15 cellular contexts compared by ENCODE assay signal in the genomic region with DNA sequence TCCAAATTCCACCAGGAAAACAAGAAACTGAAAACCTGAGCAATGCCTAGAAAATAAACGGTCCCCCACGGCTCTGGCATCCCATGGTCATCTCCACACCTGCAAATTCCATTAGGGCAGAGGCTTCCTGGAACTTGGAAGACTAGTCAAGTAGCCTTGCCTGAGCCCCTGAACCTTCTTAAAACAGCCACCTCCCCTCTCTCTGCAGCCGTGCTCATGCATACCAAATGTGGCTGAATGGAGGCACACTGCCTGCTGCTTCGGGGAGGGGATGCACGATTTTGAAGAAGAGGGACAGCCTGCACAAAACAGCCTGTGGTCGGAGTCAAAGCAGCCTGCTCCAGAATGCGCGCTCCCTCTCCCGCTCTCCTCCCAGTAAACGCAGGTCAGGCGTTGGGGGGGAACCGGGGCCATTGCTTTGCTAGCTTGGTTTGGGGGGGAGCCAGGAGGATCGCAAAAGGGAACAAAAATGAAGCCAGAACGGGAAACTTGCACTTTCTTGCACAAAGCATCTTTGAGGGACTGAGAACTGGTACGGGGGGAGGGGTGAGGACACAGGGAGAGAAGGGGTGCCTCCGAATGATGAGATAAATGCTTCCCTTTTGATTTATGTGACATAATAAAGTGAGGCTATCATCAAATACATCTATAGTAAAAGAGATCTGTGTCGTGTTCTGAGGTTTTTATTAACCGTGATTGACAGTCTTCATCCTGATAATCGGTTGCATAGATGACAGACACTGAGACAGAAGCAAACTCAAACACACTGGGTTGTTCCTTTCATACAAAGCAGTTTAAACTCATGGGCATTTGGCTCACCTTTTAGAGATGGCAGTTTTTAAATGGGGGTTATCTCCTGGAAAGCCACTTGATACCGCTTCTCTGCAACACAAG. TPM values are rescaled to one million over a fixed set of nuclear protein-coding genes. Genes with fewer than 3 reads are reported as not detected.
DNase-seq lines count a peak whose midpoint lies in the region; TF ChIP-seq lines count a peak whose summit lies in the region.
"Had no signal": no experiment of that assay in that cellular context is flagged by ENCODE, and none has a peak within 500 bp of the region (broad histone marks: within the 10 kb centered on the region; RNA-seq: fewer than 3 reads in every experiment).

A gene (minus strand): TSS at position 347 of the 894 bp plus-strand sequence. CDS start 267 bp downstream, at position 80.

- H3K9me3 Mint-ChIP-seq in brain = no peaks in the 10 kb centered on the region

- no peaks in the 10 kb centered on the region for H3K79me2 ChIP-seq in trophoblast cell (ENCODE audit: control insufficient read depth, insufficient read depth, low read length, poor library complexity)

- H2BK12ac ChIP-seq in trophoblast cell (ENCODE audit: low read length) = peak within 1 kb of the TSS; percentile 76

- H3K4me2 ChIP-seq in trophoblast cell (ENCODE audit: low read length) = peak within 1 kb of the TSS; percentile 48

- no peak within 1 kb of the TSS for H3K23ac ChIP-seq in trophoblast cell (ENCODE audit: low read length)

- H3K4me1 Mint-ChIP-seq in brain = peaks cover 39% of the 10 kb centered on the region
- H3K4me1 Mint-ChIP-seq: stimulated activated memory B cell treated with anti-CD40 and anti-IgM and Interleukin-4, amounts not matched to agents 10 μg/mL and 1 μg/mL and 100 μg/mL, for 72 hours had no signal

- H3K4me3 Mint-ChIP-seq in brain = peak within 1 kb of the TSS; percentile 82 to 96 (median 89)
- H3K4me3 Mint-ChIP-seq: effector memory CD8-positive, alpha-beta T cell; stimulated activated memory B cell treated with anti-CD40 and anti-IgM and Interleukin-4, amounts not matched to agents 10 μg/mL and 1 μg/mL and 100 μg/mL, for 72 hours had no signal

- peak within 1 kb of the TSS; percentile 73 for H4K91ac ChIP-seq in trophoblast cell (ENCODE audit: low read depth, low read length)

- no peak within 1 kb of the TSS for H2AK5ac ChIP-seq in trophoblast cell (ENCODE audit: low read length)

- peaks cover 2% of the 10 kb centered on the region for H3K79me1 ChIP-seq in trophoblast cell (ENCODE audit: low read length)

- TF ChIP-seq CTCF in brain (conservative IDR thresholded peaks at IDR 0.05) = no peak
- TF ChIP-seq CTCF in BE2C (IDR thresholded peaks at IDR 0.05; ENCODE audit: low read depth, low read length) = no peak

- H3K36me3 ChIP-seq in iPS-20b (ENCODE audit: insufficient read depth, low read depth, low read length) = no peaks in the 10 kb centered on the region
- no peaks in the 10 kb centered on the region for H3K36me3 ChIP-seq in trophoblast cell (ENCODE audit: control insufficient read depth in 1 of 2, insufficient read depth in 2 of 2, low read length in 2 of 2)
- H3K36me3 ChIP-seq in BE2C = no peaks in the 10 kb centered on the region

- peaks cover 13% of the 10 kb centered on the region for H3K27me3 Mint-ChIP-seq in brain
- H3K27me3 Mint-ChIP-seq: stimulated activated memory B cell treated with anti-CD40 and anti-IgM and Interleukin-4, amounts not matched to agents 10 μg/mL and 1 μg/mL and 100 μg/mL, for 72 hours had no signal

- no peak within 1 kb of the TSS for H2BK5ac ChIP-seq in trophoblast cell (ENCODE audit: low read depth, low read length, poor library complexity)

- peak within 1 kb of the TSS; percentile 36 for H4K12ac ChIP-seq in trophoblast cell (ENCODE audit: low read depth, low read length)

- DNase-seq in GM03348 (ENCODE audit: low spot score) = peak; percentile 9
- no peak for DNase-seq in trophoblast cell
- DNase-seq in HT-29 (ENCODE audit: low spot score) = no peak
- no peak for DNase-seq in BE2C
- no peak for DNase-seq in NAMALWA (ENCODE audit: low spot score)
- no peak for DNase-seq in NCI-H1417 treated with DMSO at 0.1 percent for 48 hours (lab: John Stamatoyannopoulos, UW)
- DNase-seq: activated effector memory CD4-positive, alpha-beta T cell treated with Interleukin-2 at 50 U/mL for 16 hours; effector memory CD8-positive, alpha-beta T cell; KG1; NCI-H510A; PC-3; stimulated activated CD4-positive, alpha-beta T cell treated with anti-CD3 and anti-CD28 coated beads, Interleukin-4, amount 100 ng/mL, for 4 hours had no signal

- H2BK120ac ChIP-seq in trophoblast cell (ENCODE audit: insufficient read depth, low read length, poor library complexity) = peak within 1 kb of the TSS; percentile 43

- H3K9me3 ChIP-seq in iPS-20b (ENCODE audit: insufficient read depth, low read depth, low read length) = no peaks in the 10 kb centered on the region
- H3K9me3 ChIP-seq in trophoblast cell (ENCODE audit: insufficient read depth, low read depth, low read length) = no peaks in the 10 kb centered on the region
- no peaks in the 10 kb centered on the region for H3K9me3 ChIP-seq in BE2C

- no peak within 1 kb of the TSS for H2AFZ ChIP-seq in trophoblast cell (ENCODE audit: insufficient read depth, low read length, poor library complexity)

- H3K14ac ChIP-seq in trophoblast cell (ENCODE audit: low read length) = no peak within 1 kb of the TSS

- H3K27ac ChIP-seq in iPS-20b (ENCODE audit: low read length) (peak within 1 kb of the TSS; percentile 81), trophoblast cell (ENCODE audit: low read depth, low read length) (no peak within 1 kb of the TSS)

- H3K4me1 ChIP-seq in iPS-20b (ENCODE audit: insufficient read depth, low read length) (peaks cover 55% of the 10 kb centered on the region), trophoblast cell (ENCODE audit: control insufficient read depth in 1 of 2, insufficient read depth in 2 of 2, low read length in 2 of 2) (peaks cover 7 to 10% of the 10 kb centered on the region in 2 experiments), BE2C (peaks cover 22% of the 10 kb centered on the region)

- peak within 1 kb of the TSS; percentile 87 for H3K4me3 ChIP-seq in iPS-20b (ENCODE audit: low read length)
- H3K4me3 ChIP-seq in trophoblast cell (ENCODE audit: low read depth, low read length) = no peak within 1 kb of the TSS
- no peak within 1 kb of the TSS for H3K4me3 ChIP-seq in BE2C (ENCODE audit: low read depth, low read length)

- no peaks in the 10 kb centered on the region for H3K36me3 Mint-ChIP-seq in brain
- H3K36me3 Mint-ChIP-seq: stimulated activated memory B cell treated with anti-CD40 and anti-IgM and Interleukin-4, amounts not matched to agents 10 μg/mL and 1 μg/mL and 100 μg/mL, for 72 hours had no signal

- peak within 1 kb of the TSS; percentile 43 for H3K18ac ChIP-seq in trophoblast cell (ENCODE audit: low read length)

- H3K27me3 ChIP-seq in iPS-20b (ENCODE audit: insufficient read depth, low read length) (no peaks in the 10 kb centered on the region), trophoblast cell (ENCODE audit: insufficient read depth, low read length) (no peaks in the 10 kb centered on the region), BE2C (no peaks in the 10 kb centered on the region)

- H3K4ac ChIP-seq in trophoblast cell (ENCODE audit: low read depth, low read length) = no peak within 1 kb of the TSS

- peak within 1 kb of the TSS in 4 of 5 experiments; percentile 84 to 93 (median 89) for H3K27ac Mint-ChIP-seq in brain
- H3K27ac Mint-ChIP-seq: effector memory CD8-positive, alpha-beta T cell; stimulated activated memory B cell treated with anti-CD40 and anti-IgM and Interleukin-4, amounts not matched to agents 10 μg/mL and 1 μg/mL and 100 μg/mL, for 72 hours had no signal

- H3K9ac ChIP-seq in iPS-20b (ENCODE audit: low read depth, low read length) (peak within 1 kb of the TSS; percentile 91), trophoblast cell (ENCODE audit: low read length) (no peak within 1 kb of the TSS)

- no peak within 1 kb of the TSS for H4K8ac ChIP-seq in trophoblast cell (ENCODE audit: low read depth, low read length)

- WGBS in trophoblast cell (ENCODE audit: extremely low coverage, insufficient coverage, insufficient read length) = no CpG with 5 or more reads among the region's 20 CpGs

RNA-seq across cellular contexts. Expression of the gene that starts here (rescaled TPM):
- polyA plus RNA-seq in brain (ENCODE audit: insufficient read depth, low read depth, low replicate concordance) = 1.2 TPM
- polyA plus RNA-seq in trophoblast cell (2013) = 0.42 and 0.46 TPM in 2 replicates
- total RNA-seq in HT-29 (2014; rRNA removed; shearing (Covaris generic)) = not detected in 2 replicates
- 0.59 TPM for polyA plus RNA-seq in BE2C (2012; ENCODE audit: insufficient read depth, insufficient read length, low read depth)
- total RNA-seq: PC-3 had no signal
